8 cellular contexts compared by ENCODE assay signal in genomic region chr5:133825631-133826289, GRCh38.
DNase-seq lines count a peak whose midpoint lies in the region; ATAC-seq and TF ChIP-seq lines count a peak whose summit lies in the region.

No MANE protein-coding gene starts in this region.

- H3K27ac ChIP-seq in mammary epithelial cell (ENCODE audit: insufficient read depth, low read depth, low read length), result no peak overlapping the region

- no peak overlapping the region for H2AFZ ChIP-seq in mammary epithelial cell (ENCODE audit: low read depth, low read length)

- CTCF ChIA-PET in mammary epithelial cell (lab: Charles Lee; ENCODE audit: low non-redundant PET), result no interaction called here

- peaks cover 4% of the 10 kb centered on the region for H3K36me3 Mint-ChIP-seq in endothelial cell (ENCODE audit: low read depth, unreplicated experiment)

- no peaks in the 10 kb centered on the region for H3K79me2 ChIP-seq in mammary epithelial cell (ENCODE audit: insufficient read depth, low read length)

- no peak for TF ChIP-seq POLR2A in GM18505 (IDR thresholded peaks at IDR 0.05; ENCODE audit: borderline replicate concordance, extremely low read depth, insufficient read depth, insufficient read length)

- H3K36me3 ChIP-seq in mammary epithelial cell (ENCODE audit: insufficient read depth, low read length), result no peaks in the 10 kb centered on the region

- no peaks in the 10 kb centered on the region for H3K9me3 ChIP-seq in mammary epithelial cell (replicated peaks; ENCODE audit: insufficient read depth, low read length)

- no peaks in the 10 kb centered on the region for H3K9me3 Mint-ChIP-seq in endothelial cell (ENCODE audit: unreplicated experiment)

- H4K20me1 ChIP-seq in mammary epithelial cell (ENCODE audit: insufficient read depth, low read length), result no peaks in the 10 kb centered on the region

- H3K9ac ChIP-seq in mammary epithelial cell (ENCODE audit: insufficient read depth, low read length), result no peak overlapping the region

- no peak overlapping the region for H3K4me3 Mint-ChIP-seq in endothelial cell (ENCODE audit: unreplicated experiment)

- dilution Hi-C loops in mammary epithelial cell (cut with HindIII; ENCODE audit: low sequenced_read_pairs), result no loop called here

- intact Hi-C loops in mammary epithelial cell (cut with micrococcal nuclease), result no loop called here

- 81% methylated on average over 12 of the region's 15 CpGs for WGBS in mammary epithelial cell (ENCODE audit: low coverage, missing lambda C conversion rate)

- BruUV-seq in mammary epithelial cell (replicated peaks; lab: Mats Ljungman, UMichigan), result no TSS peak

- ATAC-seq in GM18505 (IDR thresholded peaks at IDR 0.05; ENCODE audit: unreplicated experiment), result peak; percentile 37
- peak; percentile 42 for ATAC-seq in GM21717 (IDR thresholded peaks at IDR 0.05; ENCODE audit: unreplicated experiment)

- peaks cover 4% of the 10 kb centered on the region for H3K27me3 Mint-ChIP-seq in endothelial cell (ENCODE audit: unreplicated experiment)

- in situ Hi-C loops in GM13977 (cut with MboI; ENCODE audit: low pct_unique_long_range_greater_than_20kb, low sequenced_read_pairs, unreplicated experiment), result no loop called here
- in situ Hi-C loops in mammary epithelial cell (cut with MboI; ENCODE audit: low sequenced_read_pairs in 2 of 2), result no loop called here

- no peaks in the 10 kb centered on the region for H3K4me1 ChIP-seq in mammary epithelial cell (ENCODE audit: insufficient read depth, low read length)

- H3K4me3 ChIP-seq in mammary epithelial cell (replicated peaks in 1 of 3; ENCODE audit: insufficient read depth in 1 of 3, low read depth in 2 of 3, low read length in 3 of 3), result no peak overlapping the region

- no peak overlapping the region for H3K4me2 ChIP-seq in mammary epithelial cell (ENCODE audit: insufficient read depth, low read depth, low read length)

- peaks cover 8% of the 10 kb centered on the region for H3K27me3 ChIP-seq in mammary epithelial cell (ENCODE audit: insufficient read depth, low read length)

- DNase-seq in NCI-H510A treated with DMSO at 0.1 percent for 48 hours (lab: John Stamatoyannopoulos, UW), result peak; percentile 80
- peak; percentile 92 for DNase-seq in left kidney (ENCODE audit: low read depth, low spot score)
- DNase-seq in NCI-H774 (lab: John Stamatoyannopoulos, UW), result no peak
- no peak for DNase-seq in GM13977 (ENCODE audit: low spot score)
- no peak for DNase-seq in endothelial cell (ENCODE audit: low spot score)
- DNase-seq in mammary epithelial cell, result no peak

- TF ChIP-seq CTCF in GM13977 (IDR thresholded peaks at IDR 0.05; ENCODE audit: extremely low read depth, insufficient read depth, missing control alignments) (no peak), endothelial cell (IDR thresholded peaks at IDR 0.05; ENCODE audit: unreplicated experiment) (no peak), mammary epithelial cell (conservative IDR thresholded peaks at IDR 0.05 in 1 of 2, IDR thresholded peaks at IDR 0.05 in 1 of 2; ENCODE audit: extremely low read depth in 1 of 2, insufficient read depth in 1 of 2, low read depth in 1 of 2, low read length in 2 of 2) (no peak)

- no peaks in the 10 kb centered on the region for H3K4me1 Mint-ChIP-seq in endothelial cell (ENCODE audit: unreplicated experiment)

- H3K27ac Mint-ChIP-seq in endothelial cell (ENCODE audit: unreplicated experiment), result no peak overlapping the region

Comparison
In these comparisons a context has a peak if more than half of its experiments do, and no peak if none do; other contexts are left out.
1. DNase-seq: peak in NCI-H510A treated with DMSO at 0.1 percent for 48 hours (single experiment) and left kidney (single experiment); none in NCI-H774 (single experiment), GM13977 (single experiment), endothelial cell (single experiment) and mammary epithelial cell (single experiment).